Comparison of ENCODE assay signal across 8 cellular contexts in the genomic region with DNA sequence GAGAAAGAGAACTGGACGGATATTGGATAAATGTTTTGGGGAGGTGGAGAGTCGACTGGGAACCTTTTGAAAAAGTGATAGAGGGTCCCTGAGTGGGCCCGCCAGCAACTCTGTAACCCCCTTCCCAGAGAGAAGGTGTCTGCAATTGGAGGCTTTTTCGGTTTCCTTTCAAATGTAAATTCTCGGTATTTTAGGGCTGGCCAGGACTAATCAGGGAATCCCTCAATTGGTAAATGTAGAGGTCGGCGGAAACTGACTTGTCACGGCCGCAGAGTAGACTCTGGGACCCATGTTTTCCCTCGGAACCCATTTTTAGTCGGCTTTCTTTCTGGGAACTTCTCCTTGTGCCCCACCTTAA. TPM values are rescaled to one million over a fixed set of nuclear protein-coding genes. Genes with fewer than 3 reads are reported as not detected.
DNase-seq lines count a peak whose midpoint lies in the region; ATAC-seq and TF ChIP-seq lines count a peak whose summit lies in the region.

No MANE protein-coding gene starts in this region.

- no peaks in the 10 kb centered on the region for H3K27me3 ChIP-seq in KMS-11 (ENCODE audit: insufficient read depth, low read depth)
- no peaks in the 10 kb centered on the region for H3K27me3 ChIP-seq in muscle layer of duodenum (ENCODE audit: low read depth, low read length)

- peak overlapping the region; percentile 83 for H3K9ac ChIP-seq in KMS-11

- peak overlapping the region; percentile 89 for H2AFZ ChIP-seq in KMS-11 (ENCODE audit: low read depth)

- peaks cover 45% of the 10 kb centered on the region for H3K36me3 Mint-ChIP-seq in Calu3 (ENCODE audit: insufficient read depth, unreplicated experiment)

- H3K9me3 ChIP-seq in muscle layer of duodenum (ENCODE audit: control insufficient read depth in 1 of 2, low read length in 2 of 2) = no peaks in the 10 kb centered on the region

- H3K4me2 ChIP-seq in KMS-11 = peak overlapping the region; percentile 85

- no peaks in the 10 kb centered on the region for H3K27me3 Mint-ChIP-seq in Calu3 (ENCODE audit: unreplicated experiment)

- H3K27ac ChIP-seq in KMS-11 = peak overlapping the region; percentile 79
- H3K27ac ChIP-seq in coronary artery = peak overlapping the region in 1 of 2 donors; percentile 50
- H3K27ac ChIP-seq in muscle layer of duodenum (ENCODE audit: low read length) = peak overlapping the region; percentile 51

- ATAC-seq in HG02973 (IDR thresholded peaks at IDR 0.05; ENCODE audit: unreplicated experiment) (no peak), HG03354 (IDR thresholded peaks at IDR 0.05; ENCODE audit: poor library complexity, severe bottlenecking, unreplicated experiment) (no peak)

- peak overlapping the region; percentile 38 for H3K4me3 ChIP-seq in KMS-11 (IDR thresholded peaks at IDR 0.05; ENCODE audit: insufficient read depth, low read depth, low read length)
- peak overlapping the region; percentile 84 for H3K4me3 ChIP-seq in coronary artery
- peak overlapping the region; percentile 85 to 100 for H3K4me3 ChIP-seq in muscle layer of duodenum (ENCODE audit: low read depth in 1 of 2, low read length in 2 of 2)

- TF ChIP-seq CTCF in Calu3 (IDR thresholded peaks at IDR 0.05; ENCODE audit: unreplicated experiment) (no peak), KMS-11 (conservative IDR thresholded peaks at IDR 0.05; ENCODE audit: low read depth, low read length) (no peak), coronary artery (IDR thresholded peaks at IDR 0.05) (no peak)

- peaks cover 13% of the 10 kb centered on the region for H3K4me1 Mint-ChIP-seq in Calu3 (ENCODE audit: low read depth, unreplicated experiment)

- intact Hi-C loops in Calu3 (cut with micrococcal nuclease; ENCODE audit: unreplicated experiment) = loop anchor here (10.0 kb wide), 1 partner anchor 73 kb away; a partner anchor contains a TSS

- H3K36me3 ChIP-seq in KMS-11 (ENCODE audit: insufficient read depth) (peaks cover 12% of the 10 kb centered on the region; the same call in 1 of the 2 replicates), muscle layer of duodenum (ENCODE audit: control insufficient read depth in 1 of 2, insufficient read depth in 2 of 2, low read length in 2 of 2) (peaks cover 0 to 7% of the 10 kb centered on the region in 2 donors)

- BruUV-seq in Calu3 (replicated peaks; lab: Mats Ljungman, UMichigan) = no TSS peak

- no peaks in the 10 kb centered on the region for H4K20me1 ChIP-seq in KMS-11 (ENCODE audit: insufficient read depth)

- peaks cover 27% of the 10 kb centered on the region for H3K4me1 ChIP-seq in KMS-11 (ENCODE audit: low read depth, poor library complexity, severe bottlenecking)
- peaks cover 5 to 11% of the 10 kb centered on the region in 2 donors for H3K4me1 ChIP-seq in muscle layer of duodenum (ENCODE audit: control insufficient read depth in 1 of 2, insufficient read depth in 2 of 2, low read length in 2 of 2)

- H3K9me3 Mint-ChIP-seq in Calu3 (ENCODE audit: low read depth, unreplicated experiment) = no peaks in the 10 kb centered on the region

- CTCF ChIA-PET in Calu3 (lab: Charles Lee) = interaction anchor here (0.5 kb wide), 1 partner anchor 9 kb away, joined by 3 read pairs; no protein-coding TSS in a partner anchor

- peaks cover 43% of the 10 kb centered on the region for H3K79me2 ChIP-seq in KMS-11 (ENCODE audit: insufficient read depth, low read depth)

- DNase-seq in Calu3 (no peak), coronary artery (ENCODE audit: low spot score) (no peak), NOMO-1 treated with dmso at 0.1 percent for 144 hours (lab: John Stamatoyannopoulos, UW; ENCODE audit: unreplicated experiment) (no peak), NOMO-1 (lab: John Stamatoyannopoulos, UW; ENCODE audit: unreplicated experiment in 2 of 2) (no peak)

- peak overlapping the region; percentile 93 for H3K27ac Mint-ChIP-seq in Calu3 (ENCODE audit: unreplicated experiment)

- H3K4me3 Mint-ChIP-seq in Calu3 (ENCODE audit: low read depth, unreplicated experiment) = peak overlapping the region; percentile 98

RNA-seq across cellular contexts. Expression of a gene that starts 0.5 kb away (rescaled TPM):
- 162 and 192 TPM in 2 replicates for total RNA-seq in Calu3 (2022)

RNA-seq across cellular contexts. Expression of a gene that starts 21.9 kb away (rescaled TPM):
- total RNA-seq in Calu3 (2022) = 17.0 and 17.7 TPM in 2 replicates

Comparison
In these comparisons a context has a peak if more than half of its experiments do, and no peak if none do; other contexts are left out.
1. H3K4me3 ChIP-seq: peak in every context shown above with its lines; median percentile 92 in muscle layer of duodenum; 84 in coronary artery; 38 in KMS-11.